16 cellular contexts compared by ENCODE assay signal in genomic region chr1:202045699-202046098, GRCh38. TPM values are rescaled to one million over a fixed set of nuclear protein-coding genes. Genes with fewer than 3 reads are reported as not detected.
DNase-seq lines count a peak whose midpoint lies in the region; ATAC-seq and TF ChIP-seq lines count a peak whose summit lies in the region.
"Had no signal": no experiment of that assay in that cellular context is flagged by ENCODE, and none has a peak within 500 bp of the region (broad histone marks: within the 10 kb centered on the region; RNA-seq: fewer than 3 reads in every experiment).

No MANE protein-coding gene starts in this region.

- no peak overlapping the region for H3K4me3 Mint-ChIP-seq in progenitor cell of endocrine pancreas (ENCODE audit: low read depth)
- H3K4me3 Mint-ChIP-seq: activated naive CD8-positive, alpha-beta T cell; effector memory CD8-positive, alpha-beta T cell; natural killer cell treated with Interleukin-12 subunit alpha and Interleukin-12 subunit beta and Interleukin-15 and Interleukin-18, amount 100 ng/mL, for 72 hours; stimulated activated naive CD8-positive, alpha-beta T cell treated with anti-CD3 and anti-CD28 coated beads, Interleukin-15, Interleukin-2, amounts not matched to agents 100 ng/mL and 50 ng/mL, for 24 hours had no signal

- TF ChIP-seq POLR2A in body of pancreas (IDR thresholded peaks at IDR 0.05) = no peak

- H3K9me3 ChIP-seq in body of pancreas = no peaks in the 10 kb centered on the region

- no peaks in the 10 kb centered on the region for H3K27me3 ChIP-seq in body of pancreas
- H3K27me3 ChIP-seq: cardiac muscle cell had no signal

- H3K4me3 ChIP-seq in body of pancreas = no peak overlapping the region
- H3K4me3 ChIP-seq: cardiac muscle cell, lung had no signal

- H3K36me3 ChIP-seq in body of pancreas (replicated peaks in 1 of 2; ENCODE audit: insufficient read depth in 1 of 2, low read depth in 2 of 2) = no peaks in the 10 kb centered on the region
- H3K36me3 ChIP-seq: cardiac muscle cell had no signal

- no peaks in the 10 kb centered on the region for H3K36me3 Mint-ChIP-seq in progenitor cell of endocrine pancreas (ENCODE audit: insufficient read depth)
- H3K36me3 Mint-ChIP-seq: activated naive CD8-positive, alpha-beta T cell; natural killer cell treated with Interleukin-12 subunit alpha and Interleukin-12 subunit beta and Interleukin-15 and Interleukin-18, amount 100 ng/mL, for 72 hours had no signal

- peak overlapping the region; percentile 79 to 97 (median 92) for H3K27ac ChIP-seq in body of pancreas
- H3K27ac ChIP-seq in substantia nigra (ENCODE audit: low read depth, low read length, poor library complexity, severe bottlenecking) = no peak overlapping the region
- H3K27ac ChIP-seq: cardiac muscle cell had no signal

- 88 to 95% methylated on average over 2 of the region's 2 CpGs for WGBS in body of pancreas, 2 donors

- TF ChIP-seq CTCF in body of pancreas (IDR thresholded peaks at IDR 0.05) (no peak), progenitor cell of endocrine pancreas (IDR thresholded peaks at IDR 0.05; ENCODE audit: unreplicated experiment) (no peak)

- H3K9me3 Mint-ChIP-seq in progenitor cell of endocrine pancreas (ENCODE audit: low read depth) = peaks cover 4% of the 10 kb centered on the region
- H3K9me3 Mint-ChIP-seq: effector memory CD8-positive, alpha-beta T cell; natural killer cell treated with Interleukin-12 subunit alpha and Interleukin-12 subunit beta and Interleukin-15 and Interleukin-18, amount 100 ng/mL, for 72 hours; stimulated activated naive CD8-positive, alpha-beta T cell treated with anti-CD3 and anti-CD28 coated beads, Interleukin-15, Interleukin-2, amounts not matched to agents 100 ng/mL and 50 ng/mL, for 24 hours had no signal

- no peak for ATAC-seq in body of pancreas
- ATAC-seq: effector memory CD8-positive, alpha-beta T cell had no signal

- no peaks in the 10 kb centered on the region for H3K27me3 Mint-ChIP-seq in progenitor cell of endocrine pancreas
- H3K27me3 Mint-ChIP-seq: activated naive CD8-positive, alpha-beta T cell had no signal

- H3K27ac Mint-ChIP-seq in progenitor cell of endocrine pancreas = peak overlapping the region; percentile 73
- H3K27ac Mint-ChIP-seq: activated naive CD8-positive, alpha-beta T cell; effector memory CD8-positive, alpha-beta T cell; natural killer cell treated with Interleukin-12 subunit alpha and Interleukin-12 subunit beta and Interleukin-15 and Interleukin-18, amount 100 ng/mL, for 72 hours; stimulated activated naive CD8-positive, alpha-beta T cell treated with anti-CD3 and anti-CD28 coated beads, Interleukin-15, Interleukin-2, amounts not matched to agents 100 ng/mL and 50 ng/mL, for 24 hours had no signal

- peaks cover 18% of the 10 kb centered on the region for H3K4me1 Mint-ChIP-seq in progenitor cell of endocrine pancreas (ENCODE audit: low read depth)

- peaks cover 76% of the 10 kb centered on the region for H3K4me1 ChIP-seq in body of pancreas

- DNase-seq in DMS153 treated with DMSO at 0.1 percent for 48 hours (lab: John Stamatoyannopoulos, UW; ENCODE audit: unreplicated experiment) = peak; percentile 70
- peak; percentile 29 for DNase-seq in NCI-H2081 treated with DMSO at 0.1 percent for 48 hours (lab: John Stamatoyannopoulos, UW)
- DNase-seq in body of pancreas = no peak
- DNase-seq in progenitor cell of endocrine pancreas (ENCODE audit: low spot score, unreplicated experiment) = no peak
- DNase-seq in foreskin melanocyte = no peak
- DNase-seq in substantia nigra (lab: John Stamatoyannopoulos, UW) = no peak
- no peak for DNase-seq in glomerular visceral epithelial cell (ENCODE audit: extremely low spot score)
- DNase-seq: activated CD4-positive, alpha-beta T cell treated with anti-CD3 and anti-CD28 coated beads for 48 hours; effector memory CD8-positive, alpha-beta T cell; NCI-H2227 treated with DMSO at 0.1 percent for 48 hours; stimulated activated CD4-positive, alpha-beta T cell treated with anti-CD3 and anti-CD28 coated beads, Interleukin-15, amount 100 ng/mL, for 24 hours had no signal

- intact Hi-C loops in body of pancreas (cut with DNase I) = no loop called here

RNA-seq across cellular contexts. Expression of gene ELF3, which starts 35.3 kb away (rescaled TPM):
- 100 to 1,000 TPM in 1 of 2 donors, 10 to 100 TPM in 1; 93.7 to 293 TPM for total RNA-seq in body of pancreas
- total RNA-seq in progenitor cell of endocrine pancreas = 71.9 and 74.3 TPM in 2 replicates

Comparison
In these comparisons a context has a peak if more than half of its experiments do, and no peak if none do; other contexts are left out.
1. DNase-seq: peak in DMS153 treated with DMSO at 0.1 percent for 48 hours (single experiment) and NCI-H2081 treated with DMSO at 0.1 percent for 48 hours (single experiment); none in body of pancreas (0 of 4), progenitor cell of endocrine pancreas (single experiment), foreskin melanocyte (single experiment), substantia nigra (0 of 49) and glomerular visceral epithelial cell (single experiment).